9 cellular contexts compared by ENCODE assay signal in genomic region chr21:45130324-45130774, GRCh38. TPM values are rescaled to one million over a fixed set of nuclear protein-coding genes. Genes with fewer than 3 reads are reported as not detected.
DNase-seq lines count a peak whose midpoint lies in the region; ATAC-seq and TF ChIP-seq lines count a peak whose summit lies in the region.
"Had no signal": no experiment of that assay in that cellular context is flagged by ENCODE, and none has a peak within 500 bp of the region (broad histone marks: within the 10 kb centered on the region; RNA-seq: fewer than 3 reads in every experiment).

No MANE protein-coding gene starts in this region.

- in situ Hi-C loops in astrocyte of the cerebellum (cut with HindIII; ENCODE audit: low sequenced_read_pairs), result no loop called here

- peaks cover 40 to 50% (median 44%) of the 10 kb centered on the region in 4 donors for H3K4me1 ChIP-seq in upper lobe of left lung

- no peak for TF ChIP-seq CTCF in astrocyte of the cerebellum (IDR thresholded peaks at IDR 0.05; ENCODE audit: low read depth, low read length, missing control alignments)
- TF ChIP-seq CTCF in upper lobe of left lung (IDR thresholded peaks at IDR 0.05), result no peak

- no peak for TF ChIP-seq POLR2A in upper lobe of left lung (IDR thresholded peaks at IDR 0.05)

- H3K27ac ChIP-seq in upper lobe of left lung, result peak overlapping the region in 3 of 4 donors; percentile 35 to 73 (median 61)
- H3K27ac ChIP-seq: C4-2B had no signal

- 38 to 51% methylated on average over 10 of the region's 10 CpGs for WGBS in upper lobe of left lung, 2 donors

- no peaks in the 10 kb centered on the region for H3K27me3 ChIP-seq in upper lobe of left lung

- H3K9me3 ChIP-seq in upper lobe of left lung, result no peaks in the 10 kb centered on the region

- no peak for TF ChIP-seq EP300 in upper lobe of left lung (IDR thresholded peaks at IDR 0.05)

- peak in 1 of 2 donors; percentile 83 for ATAC-seq in upper lobe of left lung (ENCODE audit: low FRiP score in 2 of 2)
- ATAC-seq in GM21576 (IDR thresholded peaks at IDR 0.05; ENCODE audit: unreplicated experiment), result no peak

- peaks cover 0 to 14% (median under 1%) of the 10 kb centered on the region in 4 donors for H3K36me3 ChIP-seq in upper lobe of left lung

- H3K4me3 ChIP-seq in astrocyte of the cerebellum (ENCODE audit: low read depth, low read length) (peak overlapping the region; percentile 26), upper lobe of left lung (no peak overlapping the region)

- DNase-seq in activated CD8-positive, alpha-beta memory T cell treated with anti-CD3 and anti-CD28 coated beads for 24 hours, result peak; percentile 53
- no peak for DNase-seq in activated CD8-positive, alpha-beta memory T cell treated with anti-CD3 and anti-CD28 coated beads, Interleukin-2, amount 50 U/mL, for 4 hours
- peak; percentile 48 for DNase-seq in astrocyte of the cerebellum (ENCODE audit: low read depth)
- DNase-seq in kidney glomerular epithelial cell (lab: John Stamatoyannopoulos, UW), result peak; percentile 70
- no peak for DNase-seq in upper lobe of left lung
- no peak for DNase-seq in NCI-H2107 (lab: John Stamatoyannopoulos, UW)
- DNase-seq in NCI-H748 (lab: John Stamatoyannopoulos, UW; ENCODE audit: unreplicated experiment), result no peak

RNA-seq across cellular contexts. Expression of gene ADARB1, which starts 56.0 kb away (rescaled TPM):
- total RNA-seq in upper lobe of left lung, result 10 to 100 TPM; 26.5 to 94.3 (median 42.4) TPM

Comparison
In these comparisons a context has a peak if more than half of its experiments do, and no peak if none do; other contexts are left out.
1. DNase-seq: peak in activated CD8-positive, alpha-beta memory T cell treated with anti-CD3 and anti-CD28 coated beads for 24 hours (single experiment), astrocyte of the cerebellum (single experiment) and kidney glomerular epithelial cell (single experiment); none in activated CD8-positive, alpha-beta memory T cell treated with anti-CD3 and anti-CD28 coated beads, Interleukin-2, amount 50 U/mL, for 4 hours (single experiment), upper lobe of left lung (0 of 2), NCI-H2107 (single experiment) and NCI-H748 (single experiment).